In genomic region chr1:53947172-53947835, GRCh38 we compare ENCODE assay signal across 8 cellular contexts. TPM values are rescaled to one million over a fixed set of nuclear protein-coding genes. Genes with fewer than 3 reads are reported as not detected.
DNase-seq lines count a peak whose midpoint lies in the region; ATAC-seq, FAIRE-seq and TF ChIP-seq lines count a peak whose summit lies in the region.

No MANE protein-coding gene starts in this region.

- H2BK5ac ChIP-seq in IMR-90 (ENCODE audit: low read depth, low read length, poor library complexity, severe bottlenecking), result peak overlapping the region; percentile 96

- H3K4me3 ChIP-seq in AG04449 (ENCODE audit: low read depth, low read length) (peak overlapping the region; percentile 85), IMR-90 (ENCODE audit: insufficient read depth, low read depth, low read length) (peak overlapping the region; percentile 100), bronchial epithelial cell (ENCODE audit: low read depth, low read length) (peak overlapping the region; percentile 90), muscle layer of duodenum (ENCODE audit: low read depth in 1 of 2, low read length in 2 of 2) (peak overlapping the region; percentile 68 to 84)

- H3K27me3 ChIP-seq in IMR-90 (ENCODE audit: control insufficient read depth, insufficient read depth, low read length) (no peaks in the 10 kb centered on the region), bronchial epithelial cell (ENCODE audit: control insufficient read depth, insufficient read depth, low read length) (no peaks in the 10 kb centered on the region), muscle layer of duodenum (ENCODE audit: low read depth, low read length) (no peaks in the 10 kb centered on the region)

- no peak overlapping the region for H2BK20ac ChIP-seq in IMR-90 (ENCODE audit: low read depth, low read length)

- H3K9me1 ChIP-seq in IMR-90 (ENCODE audit: insufficient read depth, low read length), result peaks cover 15% of the 10 kb centered on the region

- peak overlapping the region; percentile 44 for H2AFZ ChIP-seq in IMR-90 (replicated peaks; ENCODE audit: low read length, poor library complexity)

- H4K20me1 ChIP-seq in IMR-90 (ENCODE audit: insufficient read depth, low read length), result peaks cover 40% of the 10 kb centered on the region

- ATAC-seq in IMR-90 (ENCODE audit: low read depth), result no peak

- peak overlapping the region; percentile 82; the same call in 1 of the 2 replicates for H3K23ac ChIP-seq in IMR-90 (ENCODE audit: low read depth, low read length)

- in situ Hi-C loops in IMR-90 (cut with MboI; ENCODE audit: low sequenced_read_pairs), result loop anchor here (5.0 kb wide), 1 partner anchor 65 kb away; no protein-coding TSS in a partner anchor

- H2AK5ac ChIP-seq in IMR-90 (ENCODE audit: low read depth, low read length), result peak overlapping the region; percentile 85

- peaks cover 46 to 73% of the 10 kb centered on the region in 2 experiments for H3K79me1 ChIP-seq in IMR-90 (ENCODE audit: low read depth in 1 of 2, low read length in 2 of 2)

- H3K14ac ChIP-seq in IMR-90 (replicated peaks; ENCODE audit: low read depth, low read length), result peak overlapping the region; percentile 97

- H3K56ac ChIP-seq in IMR-90 (ENCODE audit: extremely low read depth, insufficient read depth, low read length), result peak overlapping the region; percentile 41; the same call in 1 of the 2 replicates

- CTCF ChIA-PET in AG04449 (lab: Yijun Ruan, JAX), result interaction anchor here (0.6 to 8.8 kb wide), 15 partner anchors 9 to 919 kb away, joined by 3 to 115 read pairs (median 5); no protein-coding TSS in a partner anchor
- CTCF ChIA-PET in IMR-90 (lab: Yijun Ruan, JAX), result interaction anchor here (0.6 to 1.2 kb wide), 4 partner anchors 13 to 93 kb away, joined by 3 to 7 read pairs (median 3); no protein-coding TSS in a partner anchor

- H2BK15ac ChIP-seq in IMR-90 (ENCODE audit: low read depth, low read length), result peak overlapping the region; percentile 20; the same call in 1 of the 3 replicates

- TF ChIP-seq POLR2A in IMR-90 (IDR thresholded peaks at IDR 0.05; ENCODE audit: low read depth, low read length), result no peak

- H3K36me3 ChIP-seq in IMR-90 (ENCODE audit: control insufficient read depth, insufficient read depth, low read length) (peaks cover 8% of the 10 kb centered on the region), bronchial epithelial cell (ENCODE audit: control insufficient read depth, insufficient read depth, low read length) (peaks cover 7% of the 10 kb centered on the region), muscle layer of duodenum (ENCODE audit: control insufficient read depth in 1 of 2, insufficient read depth in 2 of 2, low read length in 2 of 2) (peaks cover 6 to 7% of the 10 kb centered on the region in 2 donors)

- peak overlapping the region; percentile 37; the same call in 1 of the 2 replicates for H2BK120ac ChIP-seq in IMR-90 (ENCODE audit: low read depth, low read length)

- peak overlapping the region; percentile 91; the same call in 1 of the 2 replicates for H3K18ac ChIP-seq in IMR-90 (ENCODE audit: low read depth, low read length)

- intact Hi-C loops in IMR-90 (cut with micrococcal nuclease), result loop anchor here (2.0 to 5.0 kb wide), 3 partner anchors 59 to 460 kb away; partner anchors contain the start of gene YIPF1

- dilution Hi-C loops in IMR-90 (cut with HindIII; ENCODE audit: low sequenced_read_pairs, unreplicated experiment), result no loop called here

- H3K9ac ChIP-seq in IMR-90 (ENCODE audit: low read depth, low read length), result peak overlapping the region; percentile 97

- POLR2A ChIA-PET in AG04449 (lab: Yijun Ruan, JAX) (interaction anchor here (0.6 kb wide), 1 partner anchor 9 kb away, joined by 3 read pairs; no protein-coding TSS in a partner anchor), IMR-90 (lab: Charles Lee; ENCODE audit: unreplicated experiment) (no interaction called here)

- BruUV-seq in IMR-90 (replicated peaks; lab: Mats Ljungman, UMichigan), result no TSS peak

- peak overlapping the region; percentile 99 for H3K4me2 ChIP-seq in IMR-90 (ENCODE audit: low read depth, low read length)

- WGBS in IMR-90 (ENCODE audit: extremely low coverage in 2 of 2, insufficient read length in 1 of 2), 2 experiments, result 40 to 100% methylated on average over 2 to 3 of the region's 6 CpGs

- H3K9me3 ChIP-seq in IMR-90 (ENCODE audit: control insufficient read depth, insufficient read depth, low read length) (no peaks in the 10 kb centered on the region), muscle layer of duodenum (ENCODE audit: control insufficient read depth in 1 of 2, low read length in 2 of 2) (no peaks in the 10 kb centered on the region)

- DNase-seq in AG04449 (ENCODE audit: low read depth, low spot score), result no peak
- no peak for DNase-seq in IMR-90
- DNase-seq in bronchial epithelial cell (ENCODE audit: low read depth), result no peak
- DNase-seq in cerebellar nuclear complex (lab: John Stamatoyannopoulos, UW), result no peak
- no peak for DNase-seq in HCEC 1CT
- DNase-seq in amniotic stem cell (lab: John Stamatoyannopoulos, UW), result no peak
- DNase-seq in CD1c-positive myeloid dendritic cell (ENCODE audit: extremely low spot score), result no peak

- no peak for TF ChIP-seq RAD21 in IMR-90 (IDR thresholded peaks at IDR 0.05; ENCODE audit: low read length)

- peak overlapping the region; percentile 85 to 86; a peak in 3 of 4 replicates for H4K8ac ChIP-seq in IMR-90 (ENCODE audit: low read depth in 2 of 2, low read length in 2 of 2)

- TF ChIP-seq CTCF in AG04449 (IDR thresholded peaks at IDR 0.05; ENCODE audit: insufficient read depth, low read length, missing control alignments) (no peak), IMR-90 (conservative IDR thresholded peaks at IDR 0.05; ENCODE audit: low read depth, low read length) (no peak), bronchial epithelial cell (IDR thresholded peaks at IDR 0.05; ENCODE audit: insufficient read depth, low read length, severe bottlenecking) (no peak)

- peak overlapping the region; percentile 80 for H4K91ac ChIP-seq in IMR-90 (ENCODE audit: insufficient read depth, low read depth, low read length)

- H3K27ac ChIP-seq in IMR-90 (ENCODE audit: insufficient read depth, low read length) (peak overlapping the region; percentile 98), muscle layer of duodenum (ENCODE audit: low read length) (peak overlapping the region; percentile 65)

- peak overlapping the region; percentile 96 for H4K5ac ChIP-seq in IMR-90 (ENCODE audit: low read depth, low read length)

- H3K4me1 ChIP-seq in IMR-90 (ENCODE audit: control insufficient read depth, insufficient read depth, low read length) (peaks cover 10% of the 10 kb centered on the region), muscle layer of duodenum (ENCODE audit: control insufficient read depth in 1 of 2, insufficient read depth in 2 of 2, low read length in 2 of 2) (peaks cover 5 to 30% of the 10 kb centered on the region in 2 donors)

- H3K4ac ChIP-seq in IMR-90 (ENCODE audit: low read depth, low read length), result peak overlapping the region; percentile 92

- peak overlapping the region; percentile 96 for H2AK9ac ChIP-seq in IMR-90 (replicated peaks; ENCODE audit: low read depth, low read length, poor library complexity)

- no peak for FAIRE-seq in bronchial epithelial cell (lab: Jason Lieb, UNC)

TF ChIP-seq in IMR-90, 13 proteins besides CTCF, POLR2A, EP300 and RAD21:
- TF ChIP-seq MXI1 (IDR thresholded peaks at IDR 0.05; ENCODE audit: borderline replicate concordance, low read depth, low read length) (no peak), NFE2L2 (IDR thresholded peaks at IDR 0.05; ENCODE audit: low read depth, low read length) (no peak), RCOR1 (IDR thresholded peaks at IDR 0.05; ENCODE audit: insufficient replicate concordance, low read length) (no peak), SMC3 (IDR thresholded peaks at IDR 0.05; ENCODE audit: low read depth, low read length) (no peak), RFX5 (IDR thresholded peaks at IDR 0.05; ENCODE audit: low read depth, low read length) (no peak)
- TF ChIP-seq, protein P1, sequence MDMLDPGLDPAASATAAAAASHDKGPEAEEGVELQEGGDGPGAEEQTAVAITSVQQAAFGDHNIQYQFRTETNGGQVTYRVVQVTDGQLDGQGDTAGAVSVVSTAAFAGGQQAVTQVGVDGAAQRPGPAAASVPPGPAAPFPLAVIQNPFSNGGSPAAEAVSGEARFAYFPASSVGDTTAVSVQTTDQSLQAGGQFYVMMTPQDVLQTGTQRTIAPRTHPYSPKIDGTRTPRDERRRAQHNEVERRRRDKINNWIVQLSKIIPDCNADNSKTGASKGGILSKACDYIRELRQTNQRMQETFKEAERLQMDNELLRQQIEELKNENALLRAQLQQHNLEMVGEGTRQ (IDR thresholded peaks at IDR 0.05; ENCODE audit: low read depth, low read length), result no peak
- TF ChIP-seq, protein P2, sequence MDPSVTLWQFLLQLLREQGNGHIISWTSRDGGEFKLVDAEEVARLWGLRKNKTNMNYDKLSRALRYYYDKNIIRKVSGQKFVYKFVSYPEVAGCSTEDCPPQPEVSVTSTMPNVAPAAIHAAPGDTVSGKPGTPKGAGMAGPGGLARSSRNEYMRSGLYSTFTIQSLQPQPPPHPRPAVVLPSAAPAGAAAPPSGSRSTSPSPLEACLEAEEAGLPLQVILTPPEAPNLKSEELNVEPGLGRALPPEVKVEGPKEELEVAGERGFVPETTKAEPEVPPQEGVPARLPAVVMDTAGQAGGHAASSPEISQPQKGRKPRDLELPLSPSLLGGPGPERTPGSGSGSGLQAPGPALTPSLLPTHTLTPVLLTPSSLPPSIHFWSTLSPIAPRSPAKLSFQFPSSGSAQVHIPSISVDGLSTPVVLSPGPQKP (IDR thresholded peaks at IDR 0.05; ENCODE audit: borderline replicate concordance, low read depth, low read length), result no peak

RNA-seq across cellular contexts. Expression of gene LRRC42, which starts 1.2 kb away (rescaled TPM):
- total RNA-seq in IMR-90 (2012; rRNA removed), result 33.3 and 47.5 TPM in 2 replicates
- polyA plus RNA-seq in IMR-90 (2012; rRNA removed), result 38.6 and 39.9 TPM in 2 replicates
- 22.7 and 24.5 TPM in 2 replicates for polyA plus RNA-seq in IMR-90 (2012; cell fraction: cytosol; rRNA removed)
- polyA plus RNA-seq in IMR-90 (2012; cell fraction: nucleus; rRNA removed; ENCODE audit: low replicate concordance), result 11.2 and 23.1 TPM in 2 replicates
- total RNA-seq in bronchial epithelial cell, result 44.9 and 51.1 TPM in 2 replicates

RNA-seq across cellular contexts. Expression of gene IFT25, which starts 1.8 kb away (rescaled TPM):
- total RNA-seq in IMR-90 (2012; rRNA removed), result 9.1 and 30.0 TPM in 2 replicates
- 32.4 and 38.0 TPM in 2 replicates for polyA plus RNA-seq in IMR-90 (2012; rRNA removed)
- polyA plus RNA-seq in IMR-90 (2012; cell fraction: cytosol; rRNA removed), result 2.9 and 8.6 TPM in 2 replicates
- polyA plus RNA-seq in IMR-90 (2012; cell fraction: nucleus; rRNA removed; ENCODE audit: low replicate concordance), result 1.4 and 17.9 TPM in 2 replicates
- total RNA-seq in bronchial epithelial cell, result 9.7 and 12.9 TPM in 2 replicates

RNA-seq across cellular contexts. Expression of gene DIO1, which starts 53.3 kb away (rescaled TPM):
- total RNA-seq in IMR-90 (2012; rRNA removed) (not detected in 2 replicates), bronchial epithelial cell (not detected in 2 replicates)
- polyA plus RNA-seq in IMR-90 (2012; rRNA removed), result not detected in 2 replicates
- not detected in 2 replicates for polyA plus RNA-seq in IMR-90 (2012; cell fraction: cytosol; rRNA removed)
- polyA plus RNA-seq in IMR-90 (2012; cell fraction: nucleus; rRNA removed; ENCODE audit: low replicate concordance), result not detected in 2 replicates

RNA-seq across cellular contexts. Expression of gene YIPF1, which starts 57.7 kb away (rescaled TPM):
- 28.9 and 35.3 TPM in 2 replicates for total RNA-seq in IMR-90 (2012; rRNA removed)
- polyA plus RNA-seq in IMR-90 (2012; rRNA removed), result 22.2 and 23.7 TPM in 2 replicates
- 9.2 and 17.1 TPM in 2 replicates for polyA plus RNA-seq in IMR-90 (2012; cell fraction: cytosol; rRNA removed)
- polyA plus RNA-seq in IMR-90 (2012; cell fraction: nucleus; rRNA removed; ENCODE audit: low replicate concordance), result 4.9 and 20.7 TPM in 2 replicates
- total RNA-seq in bronchial epithelial cell, result 18.7 and 28.4 TPM in 2 replicates
